12 cellular contexts compared by ENCODE assay signal in genomic region chr10:69232252-69232651, GRCh38. TPM values are rescaled to one million over a fixed set of nuclear protein-coding genes. Genes with fewer than 3 reads are reported as not detected.
A peak's percentile ranks its signal among the peaks of the same experiment; 100 is the strongest.
DNase-seq lines count a peak whose midpoint lies in the region; ATAC-seq and TF ChIP-seq lines count a peak whose summit lies in the region.
"Had no signal": no experiment of that assay in that cellular context is flagged by ENCODE, and none has a peak within 500 bp of the region (broad histone marks: within the 10 kb centered on the region; RNA-seq: fewer than 3 reads in every experiment).

No MANE protein-coding gene starts in this region.

- DNase-seq in activated effector memory CD4-positive, alpha-beta T cell treated with anti-CD3 and anti-CD28 coated beads, Interleukin-2, amount 50 U/mL, for 16 hours = peak; percentile 54
- no peak for DNase-seq in activated effector memory CD4-positive, alpha-beta T cell treated with Interleukin-2 at 50 U/mL for 16 hours
- DNase-seq in SJSA1 (ENCODE audit: low read depth in 1 of 2, low spot score in 2 of 2) = peak; percentile 56 to 80
- peak; percentile 26 for DNase-seq in fibroblast of the conjunctiva (ENCODE audit: low read depth)
- DNase-seq in testis = no peak
- no peak for DNase-seq in stimulated activated CD4-positive, alpha-beta T cell treated with anti-CD3 and anti-CD28 coated beads, Interleukin-12 subunit alpha, Interleukin-12 subunit beta, amount 100 ng/mL, for 4 hours
- no peak for DNase-seq in Karpas-422
- DNase-seq: NCI-H446 had no signal

- H3K36me3 ChIP-seq in SJSA1 (no peaks in the 10 kb centered on the region), testis (ENCODE audit: low read depth, missing control alignments) (no peaks in the 10 kb centered on the region), Karpas-422 (ENCODE audit: insufficient read depth, low read length) (no peaks in the 10 kb centered on the region)
- H3K36me3 ChIP-seq: BLaER1, HAP-1 had no signal

- intact Hi-C loops in testis (cut with DNase I; ENCODE audit: low total_unique reads) = no loop called here

- H3K9me3 ChIP-seq in SJSA1 (replicated peaks) (no peaks in the 10 kb centered on the region), testis (no peaks in the 10 kb centered on the region), Karpas-422 (ENCODE audit: low read length) (no peaks in the 10 kb centered on the region)
- H3K9me3 ChIP-seq: BLaER1, HAP-1 had no signal

- H3K27ac ChIP-seq in SJSA1 (no peak overlapping the region), testis (peak overlapping the region; percentile 57 to 70), Karpas-422 (ENCODE audit: low read length) (no peak overlapping the region)
- H3K27ac ChIP-seq: BLaER1 had no signal

- no peak overlapping the region for H3K4me2 ChIP-seq in Karpas-422 (ENCODE audit: low read depth, low read length, poor library complexity, severe bottlenecking)
- H3K4me2 ChIP-seq: BLaER1 had no signal

- H3K4me3 ChIP-seq in SJSA1 (no peak overlapping the region), testis (no peak overlapping the region), Karpas-422 (ENCODE audit: low read length) (no peak overlapping the region)
- H3K4me3 ChIP-seq: BLaER1, HAP-1 had no signal

- H4K20me1 ChIP-seq in Karpas-422 (ENCODE audit: insufficient read depth, low read depth, low read length) = no peaks in the 10 kb centered on the region
- H4K20me1 ChIP-seq: BLaER1 had no signal

- no peak overlapping the region for H3K9ac ChIP-seq in Karpas-422 (ENCODE audit: low read length)
- H3K9ac ChIP-seq: BLaER1 had no signal

- no peak for ATAC-seq in HG03439 (IDR thresholded peaks at IDR 0.05; ENCODE audit: unreplicated experiment)

- no peaks in the 10 kb centered on the region for H3K9me2 ChIP-seq in Karpas-422 (replicated peaks; ENCODE audit: insufficient read depth, low read length)

- WGBS in testis, 2 donors = 92 to 93% methylated on average over 9 of the region's 9 CpGs

- no peak for TF ChIP-seq CTCF in testis (IDR thresholded peaks at IDR 0.05)

- no peak for TF ChIP-seq POLR2A in testis (IDR thresholded peaks at IDR 0.05)

- H3K79me2 ChIP-seq in Karpas-422 (ENCODE audit: low read length) = no peaks in the 10 kb centered on the region

- H3K27me3 ChIP-seq in SJSA1 (replicated peaks) (no peaks in the 10 kb centered on the region), testis (no peaks in the 10 kb centered on the region), Karpas-422 (ENCODE audit: low read length) (no peaks in the 10 kb centered on the region)
- H3K27me3 ChIP-seq: BLaER1 had no signal

- H2AFZ ChIP-seq in Karpas-422 (ENCODE audit: low read length) = no peak overlapping the region

- H3K4me1 ChIP-seq in SJSA1 (replicated peaks) = peaks cover 13% of the 10 kb centered on the region
- peaks cover 16% of the 10 kb centered on the region for H3K4me1 ChIP-seq in testis
- peaks cover 11% of the 10 kb centered on the region for H3K4me1 ChIP-seq in Karpas-422 (ENCODE audit: low read length)
- H3K4me1 ChIP-seq: HAP-1 had no signal

RNA-seq across cellular contexts. Expression of gene HKDC1, which starts 12.1 kb away (rescaled TPM):
- 0.06 and 0.50 TPM in 2 replicates for total RNA-seq in SJSA1 (2014; rRNA removed; shearing (Covaris generic))
- total RNA-seq in testis = 1 to 10 TPM; 1.9 to 5.4 TPM
- 4.4 TPM for polyA plus RNA-seq in testis (ENCODE audit: insufficient read depth, low read depth, low replicate concordance)
- total RNA-seq in Karpas-422 (2014; rRNA removed; shearing (Covaris generic); ENCODE audit: low replicate concordance) = not detected in 2 replicates
- total RNA-seq: skeletal muscle tissue had no signal

RNA-seq across cellular contexts. Expression of gene HK1, which starts 46.0 kb away (rescaled TPM):
- 50.0 and 53.1 TPM in 2 replicates for total RNA-seq in SJSA1 (2014; rRNA removed; shearing (Covaris generic))
- total RNA-seq in testis = 100 to 1,000 TPM in 1 of 2 donors, 10 to 100 TPM in 1; 62.3 to 143 TPM
- polyA plus RNA-seq in testis (ENCODE audit: insufficient read depth, low read depth, low replicate concordance) = 179 TPM
- 54.6 and 86.5 TPM in 2 replicates for total RNA-seq in Karpas-422 (2014; rRNA removed; shearing (Covaris generic); ENCODE audit: low replicate concordance)

RNA-seq across cellular contexts. Expression of gene SUPV3L1, which starts 52.2 kb away (rescaled TPM):
- 22.0 and 26.1 TPM in 2 replicates for total RNA-seq in SJSA1 (2014; rRNA removed; shearing (Covaris generic))
- 10 to 100 TPM; 62.8 to 80.4 TPM for total RNA-seq in testis
- 59.2 TPM for polyA plus RNA-seq in testis (ENCODE audit: insufficient read depth, low read depth, low replicate concordance)
- 37.6 and 42.0 TPM in 2 replicates for total RNA-seq in Karpas-422 (2014; rRNA removed; shearing (Covaris generic); ENCODE audit: low replicate concordance)

Comparison
In these comparisons a context has a peak if more than half of its experiments do, and no peak if none do; other contexts are left out.
1. DNase-seq: peak in activated effector memory CD4-positive, alpha-beta T cell treated with anti-CD3 and anti-CD28 coated beads, Interleukin-2, amount 50 U/mL, for 16 hours (single experiment), SJSA1 (2 of 2) and fibroblast of the conjunctiva (single experiment); none in activated effector memory CD4-positive, alpha-beta T cell treated with Interleukin-2 at 50 U/mL for 16 hours (single experiment), testis (single experiment), stimulated activated CD4-positive, alpha-beta T cell treated with anti-CD3 and anti-CD28 coated beads, Interleukin-12 subunit alpha, Interleukin-12 subunit beta, amount 100 ng/mL, for 4 hours (single experiment) and Karpas-422 (single experiment).
2. H3K27ac ChIP-seq: peak in testis (2 of 2); none in SJSA1 (single experiment) and Karpas-422 (single experiment).